ENCODE assay signal across 9 cellular contexts in the genomic region with DNA sequence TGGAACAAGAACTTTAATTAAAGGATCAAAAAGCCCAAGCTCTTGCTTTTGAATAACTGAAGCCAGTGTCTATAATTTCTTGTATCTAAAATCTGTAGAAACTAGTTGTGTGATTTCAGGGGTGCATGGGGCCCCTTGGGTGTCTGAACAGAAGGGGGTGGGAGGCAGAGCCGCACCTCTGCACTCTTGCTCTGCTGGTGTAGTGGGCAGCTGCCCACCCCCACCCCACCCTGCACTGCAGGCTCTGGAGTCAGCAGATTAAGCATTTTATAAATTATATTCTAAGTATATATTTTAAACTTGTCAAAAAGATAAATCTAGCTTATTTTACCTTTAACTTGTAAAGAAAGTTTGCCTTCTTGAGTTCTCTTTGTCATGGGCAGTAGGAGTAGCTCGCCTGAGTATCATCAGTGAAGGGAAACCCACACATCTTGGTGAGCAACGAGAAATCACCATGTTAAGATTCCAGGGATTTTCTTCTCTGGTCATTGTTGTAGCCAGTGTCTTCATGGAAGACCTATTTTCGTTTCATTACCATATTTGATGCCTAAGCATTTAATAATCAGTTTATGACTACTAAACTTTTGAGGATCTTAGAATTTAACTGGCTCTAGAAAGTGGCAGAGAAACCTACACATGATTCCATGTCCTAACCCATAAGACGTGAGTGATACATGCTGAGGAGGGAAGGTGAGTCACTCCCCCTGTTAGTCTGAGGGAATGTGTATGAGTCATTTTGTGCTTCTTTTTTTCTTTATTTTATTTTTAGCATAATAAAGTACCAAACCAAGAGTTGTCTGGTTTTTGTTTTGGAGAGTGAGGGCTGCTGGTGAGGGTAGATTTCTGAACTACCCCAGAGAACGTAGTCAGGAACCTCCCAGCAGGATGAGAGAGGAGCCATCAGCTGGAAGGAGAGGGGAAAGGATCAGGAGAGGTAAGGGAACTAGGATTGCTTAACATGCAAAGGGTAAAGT. TPM values are rescaled to one million over a fixed set of nuclear protein-coding genes. Genes with fewer than 3 reads are reported as not detected.
DNase-seq lines count a peak whose midpoint lies in the region; ATAC-seq, FAIRE-seq and TF ChIP-seq lines count a peak whose summit lies in the region.
"Had no signal": no experiment of that assay in that cellular context is flagged by ENCODE, and none has a peak within 500 bp of the region (broad histone marks: within the 10 kb centered on the region; RNA-seq: fewer than 3 reads in every experiment).

No MANE protein-coding gene starts in this region.

- peak; percentile 88 for FAIRE-seq in endothelial cell of umbilical vein (lab: Jason Lieb, UNC)

- H3K4me3 Mint-ChIP-seq in stimulated activated memory B cell treated with anti-CD40 and anti-IgM and Interleukin-4, amounts not matched to agents 10 μg/mL and 1 μg/mL and 100 μg/mL, for 72 hours = peak overlapping the region; percentile 77

- peaks cover 23% of the 10 kb centered on the region for H3K4me1 Mint-ChIP-seq in stimulated activated memory B cell treated with anti-CD40 and anti-IgM and Interleukin-4, amounts not matched to agents 10 μg/mL and 1 μg/mL and 100 μg/mL, for 72 hours

- H3K36me3 ChIP-seq in OCI-LY7 (ENCODE audit: insufficient read depth, low read length) (no peaks in the 10 kb centered on the region), endothelial cell of umbilical vein (ENCODE audit: control insufficient read depth in 2 of 2, extremely low read depth in 1 of 2, insufficient read depth in 2 of 2, low read length in 2 of 2) (no peaks in the 10 kb centered on the region), BE2C (no peaks in the 10 kb centered on the region)

- H3K79me2 ChIP-seq in OCI-LY7 (ENCODE audit: insufficient read depth, low read depth, low read length) = no peaks in the 10 kb centered on the region; the same call in 1 of the 2 replicates
- no peaks in the 10 kb centered on the region for H3K79me2 ChIP-seq in endothelial cell of umbilical vein (ENCODE audit: control insufficient read depth, insufficient read depth, low read length)

- TF ChIP-seq CTCF in OCI-LY7 (conservative IDR thresholded peaks at IDR 0.05; ENCODE audit: low read length) = no peak
- no peak for TF ChIP-seq CTCF in endothelial cell of umbilical vein (IDR thresholded peaks at IDR 0.05; ENCODE audit: extremely low read depth in 1 of 2, insufficient read depth in 1 of 2, low read depth in 1 of 2, low read length in 2 of 2)
- no peak for TF ChIP-seq CTCF in BE2C (IDR thresholded peaks at IDR 0.05; ENCODE audit: low read depth, low read length)

- H3K27ac Mint-ChIP-seq in stimulated activated memory B cell treated with anti-CD40 and anti-IgM and Interleukin-4, amounts not matched to agents 10 μg/mL and 1 μg/mL and 100 μg/mL, for 72 hours = peak overlapping the region; percentile 91

- H3K27me3 ChIP-seq in endothelial cell of umbilical vein (ENCODE audit: control insufficient read depth in 2 of 2, insufficient read depth in 2 of 2, low read length in 2 of 2) (no peaks in the 10 kb centered on the region), BE2C (no peaks in the 10 kb centered on the region)

- H3K27me3 Mint-ChIP-seq in stimulated activated memory B cell treated with anti-CD40 and anti-IgM and Interleukin-4, amounts not matched to agents 10 μg/mL and 1 μg/mL and 100 μg/mL, for 72 hours = no peaks in the 10 kb centered on the region

- H3K9ac ChIP-seq in endothelial cell of umbilical vein (replicated peaks; ENCODE audit: extremely low read depth, insufficient read depth, low read length) = no peak overlapping the region

- no peaks in the 10 kb centered on the region for H3K9me3 Mint-ChIP-seq in stimulated activated memory B cell treated with anti-CD40 and anti-IgM and Interleukin-4, amounts not matched to agents 10 μg/mL and 1 μg/mL and 100 μg/mL, for 72 hours

- H3K4me1 ChIP-seq in OCI-LY7 (ENCODE audit: insufficient read depth, low read length, poor library complexity, severe bottlenecking) = peaks cover 67% of the 10 kb centered on the region
- peaks cover 13% of the 10 kb centered on the region for H3K4me1 ChIP-seq in endothelial cell of umbilical vein (ENCODE audit: control insufficient read depth, extremely low read depth, insufficient read depth, low read length)
- no peaks in the 10 kb centered on the region for H3K4me1 ChIP-seq in BE2C

- H3K9me1 ChIP-seq in endothelial cell of umbilical vein (replicated peaks; ENCODE audit: control insufficient read depth, extremely low read depth, insufficient read depth, low read length) = no peaks in the 10 kb centered on the region

- intact Hi-C loops in OCI-LY7 (cut with micrococcal nuclease; ENCODE audit: unreplicated experiment) = loop anchor here (2.0 kb wide), 1 partner anchor 15 kb away; no protein-coding TSS in a partner anchor
- intact Hi-C loops in endothelial cell of umbilical vein (cut with micrococcal nuclease) = loop anchor here (2.0 to 10.0 kb wide), 2 partner anchors 15 to 615 kb away; no protein-coding TSS in a partner anchor

- H3K4me3 ChIP-seq in OCI-LY7 (ENCODE audit: low read depth, low read length, poor library complexity, severe bottlenecking) (peak overlapping the region; percentile 57), endothelial cell of umbilical vein (replicated peaks in 1 of 3; ENCODE audit: insufficient read depth in 1 of 3, low read depth in 1 of 3, low read length in 3 of 3) (no peak overlapping the region), BE2C (ENCODE audit: low read depth, low read length) (no peak overlapping the region)

- dilution Hi-C loops in endothelial cell of umbilical vein (cut with MboI; ENCODE audit: extremely low pct_ligation_motif_present, low sequenced_read_pairs) = no loop called here

- H3K9me3 ChIP-seq in OCI-LY7 (ENCODE audit: low read length) (no peaks in the 10 kb centered on the region), endothelial cell of umbilical vein (replicated peaks; ENCODE audit: control insufficient read depth, insufficient read depth, low read length) (no peaks in the 10 kb centered on the region), BE2C (no peaks in the 10 kb centered on the region)

- ATAC-seq in HG02642 (IDR thresholded peaks at IDR 0.05; ENCODE audit: poor library complexity, unreplicated experiment) = peak; percentile 63
- peak; percentile 91 for ATAC-seq in stimulated activated memory B cell treated with anti-CD40 and anti-IgM and Interleukin-4, amounts not matched to agents 10 μg/mL and 1 μg/mL and 100 μg/mL, for 72 hours

- peak overlapping the region; percentile 83 for H3K27ac ChIP-seq in OCI-LY7 (ENCODE audit: low read depth, low read length, poor library complexity, severe bottlenecking)
- peak overlapping the region; percentile 42 for H3K27ac ChIP-seq in endothelial cell of umbilical vein (ENCODE audit: insufficient read depth, low read depth, low read length)
- H3K27ac ChIP-seq: 22Rv1 had no signal

- no peaks in the 10 kb centered on the region for H3K36me3 Mint-ChIP-seq in stimulated activated memory B cell treated with anti-CD40 and anti-IgM and Interleukin-4, amounts not matched to agents 10 μg/mL and 1 μg/mL and 100 μg/mL, for 72 hours

- H4K20me1 ChIP-seq in OCI-LY7 (ENCODE audit: insufficient read depth, low read length) (no peaks in the 10 kb centered on the region), endothelial cell of umbilical vein (replicated peaks; ENCODE audit: control insufficient read depth, extremely low read depth, insufficient read depth, low read length) (no peaks in the 10 kb centered on the region)

- DNase-seq in DMS53 (lab: John Stamatoyannopoulos, UW) = peak; percentile 39
- DNase-seq in DMS53 treated with DMSO at 0.1 percent for 48 hours (lab: John Stamatoyannopoulos, UW; ENCODE audit: unreplicated experiment) = no peak
- DNase-seq in OCI-LY7 (ENCODE audit: low spot score) = no peak
- DNase-seq in endothelial cell of umbilical vein (ENCODE audit: low read depth, low spot score) = peak; percentile 81
- DNase-seq in BE2C = no peak
- DNase-seq in midbrain (lab: John Stamatoyannopoulos, UW) = no peak

- H3K4me2 ChIP-seq in OCI-LY7 (ENCODE audit: low read length) (peak overlapping the region; percentile 78), endothelial cell of umbilical vein (ENCODE audit: insufficient read depth, low read length) (peak overlapping the region; percentile 34)

- POLR2A ChIA-PET in OCI-LY7 (lab: Charles Lee) (interaction anchor here (0.5 to 6.7 kb wide), 19 partner anchors 10 to 438 kb away, joined by 3 to 235 read pairs (median 5); partner anchors contain the start of genes HMGB1 and UBE2L5), endothelial cell of umbilical vein (lab: Charles Lee) (no interaction called here)

- H2AFZ ChIP-seq in OCI-LY7 (ENCODE audit: low read length) (peak overlapping the region; percentile 94; the same call in 1 of the 2 replicates), endothelial cell of umbilical vein (ENCODE audit: low read depth, low read length) (peak overlapping the region; percentile 40)

- CTCF ChIA-PET in OCI-LY7 (lab: Charles Lee; ENCODE audit: unreplicated experiment) (interaction anchor here (1.2 kb wide), 2 partner anchors 14 to 16 kb away, joined by 4 to 6 read pairs; no protein-coding TSS in a partner anchor), endothelial cell of umbilical vein (lab: Charles Lee) (interaction anchor here (0.8 to 2.0 kb wide), 7 partner anchors 8 to 298 kb away, joined by 3 to 11 read pairs (median 4); partner anchors contain the start of gene UBE2L5)

- BruUV-seq in OCI-LY7 (replicated peaks; lab: Mats Ljungman, UMichigan) (no TSS peak), endothelial cell of umbilical vein (replicated peaks; lab: Mats Ljungman, UMichigan) (no TSS peak)

- TF ChIP-seq POLR2A in endothelial cell of umbilical vein (IDR thresholded peaks at IDR 0.05; ENCODE audit: low read depth, low read length) = no peak

- no peaks in the 10 kb centered on the region for H3K9me2 ChIP-seq in OCI-LY7 (ENCODE audit: insufficient read depth, low read length)

RNA-seq across cellular contexts. Expression of gene UBE2L5, which starts 7.7 kb away (rescaled TPM):
- 0.15 and 0.22 TPM in 2 replicates for total RNA-seq in OCI-LY7 (2014; rRNA removed; shearing (Covaris generic))
- total RNA-seq in OCI-LY7 (2022) (1.00 and 1.8 TPM in 2 replicates), endothelial cell of umbilical vein (not detected in 2 replicates)
- polyA plus RNA-seq in endothelial cell of umbilical vein = not detected in 2 replicates
- polyA plus RNA-seq in endothelial cell of umbilical vein (2011; cell fraction: cytosol; rRNA removed) = not detected in 2 replicates
- not detected in 2 replicates for polyA plus RNA-seq in endothelial cell of umbilical vein (2011; cell fraction: nucleus; rRNA removed)
- 1.5 and 3.1 TPM in 2 replicates for polyA plus RNA-seq in endothelial cell of umbilical vein (2012)
- not detected in 2 replicates for polyA minus RNA-seq in endothelial cell of umbilical vein
- polyA minus RNA-seq in endothelial cell of umbilical vein (2011; cell fraction: cytosol; rRNA and poly(A)+ RNA removed) = not detected
- polyA minus RNA-seq in endothelial cell of umbilical vein (2011; cell fraction: nucleus; rRNA and poly(A)+ RNA removed) = not detected in 2 replicates
- polyA plus RNA-seq in BE2C (2012; ENCODE audit: insufficient read depth, insufficient read length, low read depth) = 0.73 TPM

RNA-seq across cellular contexts. Expression of gene HMGB1, which starts 35.7 kb away (rescaled TPM):
- total RNA-seq in OCI-LY7 (2014; rRNA removed; shearing (Covaris generic)) = 1,288 and 1,675 TPM in 2 replicates
- 1,114 and 1,344 TPM in 2 replicates for total RNA-seq in OCI-LY7 (2022)
- 670 and 675 TPM in 2 replicates for total RNA-seq in endothelial cell of umbilical vein
- polyA plus RNA-seq in endothelial cell of umbilical vein = 50.1 and 111 TPM in 2 replicates
- 305 and 357 TPM in 2 replicates for polyA plus RNA-seq in endothelial cell of umbilical vein (2011; cell fraction: cytosol; rRNA removed)
- polyA plus RNA-seq in endothelial cell of umbilical vein (2011; cell fraction: nucleus; rRNA removed) = 238 and 379 TPM in 2 replicates
- polyA plus RNA-seq in endothelial cell of umbilical vein (2012) = 436 and 901 TPM in 2 replicates
- polyA minus RNA-seq in endothelial cell of umbilical vein = 62.3 and 68.9 TPM in 2 replicates
- 79.3 TPM for polyA minus RNA-seq in endothelial cell of umbilical vein (2011; cell fraction: cytosol; rRNA and poly(A)+ RNA removed)
- 69.5 and 83.4 TPM in 2 replicates for polyA minus RNA-seq in endothelial cell of umbilical vein (2011; cell fraction: nucleus; rRNA and poly(A)+ RNA removed)
- 295 TPM for polyA plus RNA-seq in BE2C (2012; ENCODE audit: insufficient read depth, insufficient read length, low read depth)

Comparison
In these comparisons a context has a peak if more than half of its experiments do, and no peak if none do; other contexts are left out.
1. DNase-seq: peak in DMS53 (single experiment) and endothelial cell of umbilical vein (single experiment); none in DMS53 treated with DMSO at 0.1 percent for 48 hours (single experiment), OCI-LY7 (single experiment), BE2C (single experiment) and midbrain (single experiment).